ENCODE assay signal across 8 cellular contexts in genomic region chr2:231642631-231643493, GRCh38. TPM values are rescaled to one million over a fixed set of nuclear protein-coding genes. Genes with fewer than 3 reads are reported as not detected.
A peak's percentile ranks its signal among the peaks of the same experiment; 100 is the strongest.
DNase-seq lines count a peak whose midpoint lies in the region; ATAC-seq and TF ChIP-seq lines count a peak whose summit lies in the region.

No MANE protein-coding gene starts in this region.

- TF ChIP-seq CTCF in AG10803 (conservative IDR thresholded peaks at IDR 0.05; ENCODE audit: low read length) (no peak), MM.1S (IDR thresholded peaks at IDR 0.05; ENCODE audit: low read length) (no peak), chondrocyte (IDR thresholded peaks at IDR 0.05) (peak; percentile 18)

- no peaks in the 10 kb centered on the region for H4K20me1 ChIP-seq in MM.1S (ENCODE audit: insufficient read depth, low read length)

- peak overlapping the region; percentile 99 for H3K27ac Mint-ChIP-seq in chondrocyte (ENCODE audit: unreplicated experiment)

- no peaks in the 10 kb centered on the region for H3K9me3 Mint-ChIP-seq in chondrocyte (ENCODE audit: low read depth)

- no peaks in the 10 kb centered on the region for H3K36me3 ChIP-seq in MM.1S (replicated peaks; ENCODE audit: insufficient read depth, low read length)

- H3K9me3 ChIP-seq in MM.1S (replicated peaks; ENCODE audit: insufficient read depth, low read length): no peaks in the 10 kb centered on the region

- peak overlapping the region; percentile 80 for H3K4me2 ChIP-seq in MM.1S (ENCODE audit: low read depth, low read length)

- H2AFZ ChIP-seq in MM.1S (ENCODE audit: low read length): peak overlapping the region; percentile 66

- H3K4me1 ChIP-seq in MM.1S (ENCODE audit: low read length): peaks cover 6% of the 10 kb centered on the region

- H3K27me3 ChIP-seq in MM.1S (replicated peaks; ENCODE audit: insufficient read depth, low read length): no peaks in the 10 kb centered on the region

- no peaks in the 10 kb centered on the region for H3K36me3 Mint-ChIP-seq in chondrocyte (ENCODE audit: low read depth)

- no peaks in the 10 kb centered on the region for H3K79me2 ChIP-seq in MM.1S (ENCODE audit: low read length)

- no peaks in the 10 kb centered on the region for H3K27me3 Mint-ChIP-seq in chondrocyte (ENCODE audit: low read depth)

- H3K9ac ChIP-seq in MM.1S (ENCODE audit: low read length): peak overlapping the region; percentile 19; the same call in 1 of the 2 replicates

- H3K4me3 Mint-ChIP-seq in chondrocyte (ENCODE audit: unreplicated experiment): peak overlapping the region; percentile 59

- no peak overlapping the region; the same call in 1 of the 2 replicates for H3K27ac ChIP-seq in MM.1S (ENCODE audit: low read length)

- H3K9me2 ChIP-seq in MM.1S (replicated peaks; ENCODE audit: insufficient read depth, low read length): no peaks in the 10 kb centered on the region

- 0 out of 2 replicates have a peak, but pooled peaks cover 6% of the 10 kb centered on the region for H3F3A ChIP-seq in MM.1S (ENCODE audit: insufficient read depth, low read length)

- H3K4me1 Mint-ChIP-seq in chondrocyte (ENCODE audit: low read depth): peaks cover 39% of the 10 kb centered on the region

- DNase-seq in AG10803 (ENCODE audit: low read depth) (peak; percentile 96), MM.1S (peak; percentile 24), chondrocyte (ENCODE audit: low spot score) (no peak), lung microvascular endothelial cell (ENCODE audit: low read depth in 2 of 2) (peak; percentile 73 to 97), NCI-H1105 treated with DMSO at 0.1 percent for 48 hours (lab: John Stamatoyannopoulos, UW) (no peak)
- DNase-seq in activated CD4-positive, alpha-beta T cell treated with anti-CD3 and anti-CD28 coated beads for 1 hour: peak; percentile 46
- peak; percentile 15 for DNase-seq in stimulated activated CD8-positive, alpha-beta memory T cell treated with anti-CD3 and anti-CD28 coated beads, Interleukin-15, amount 100 ng/mL, for 1 hour (ENCODE audit: low read depth)

- H3K4me3 ChIP-seq in AG10803 (ENCODE audit: low read length): peak overlapping the region; percentile 43
- peak overlapping the region; percentile 39 for H3K4me3 ChIP-seq in MM.1S (ENCODE audit: low read length)

- ATAC-seq in GM21360 (IDR thresholded peaks at IDR 0.05; ENCODE audit: unreplicated experiment): peak; percentile 60

RNA-seq across cellular contexts. Expression of gene TEX44, which starts 50.2 kb away (rescaled TPM):
- total RNA-seq in chondrocyte (not detected in 3 replicates), lung microvascular endothelial cell (not detected in 2 replicates)

Comparison
In these comparisons a context has a peak if more than half of its experiments do, and no peak if none do; other contexts are left out.
1. DNase-seq: peak in AG10803 (single experiment), MM.1S (single experiment), activated CD4-positive, alpha-beta T cell treated with anti-CD3 and anti-CD28 coated beads for 1 hour (single experiment), lung microvascular endothelial cell (2 of 2) and stimulated activated CD8-positive, alpha-beta memory T cell treated with anti-CD3 and anti-CD28 coated beads, Interleukin-15, amount 100 ng/mL, for 1 hour (single experiment); none in chondrocyte (single experiment) and NCI-H1105 treated with DMSO at 0.1 percent for 48 hours (single experiment).